Comparison of ENCODE assay signal across 8 cellular contexts in the genomic region with DNA sequence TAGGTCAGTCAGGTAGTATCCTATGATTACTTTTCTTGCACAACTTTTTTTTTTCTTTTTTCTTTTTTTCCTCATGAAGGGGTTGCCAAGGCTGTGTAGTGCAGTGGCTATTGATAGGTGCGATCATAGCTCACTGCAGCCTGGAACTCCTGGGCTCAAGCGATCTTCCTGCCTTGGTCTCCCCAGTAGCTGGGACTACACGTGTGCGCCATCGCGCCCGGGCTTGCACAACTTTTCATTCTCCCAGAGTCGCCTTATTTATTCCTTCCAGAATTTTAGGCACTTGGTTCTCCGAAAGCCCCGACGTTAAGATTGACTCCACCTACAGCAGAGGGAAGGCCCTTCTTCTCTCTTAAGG. TPM values are rescaled to one million over a fixed set of nuclear protein-coding genes. Genes with fewer than 3 reads are reported as not detected.
DNase-seq lines count a peak whose midpoint lies in the region; ATAC-seq and TF ChIP-seq lines count a peak whose summit lies in the region.

No MANE protein-coding gene starts in this region.

- peaks cover 20% of the 10 kb centered on the region for H3K4me1 Mint-ChIP-seq in WTC11

- DNase-seq in GM12864 (ENCODE audit: low read depth) (no peak), WTC11 (ENCODE audit: low spot score) (no peak), sigmoid colon (no peak), hippocampal formation (lab: John Stamatoyannopoulos, UW) (no peak), LoVo (ENCODE audit: low spot score) (no peak), UCSD-AML1 (lab: John Stamatoyannopoulos, UW; ENCODE audit: unreplicated experiment) (no peak)

- TF ChIP-seq CTCF in GM12864 (IDR thresholded peaks at IDR 0.05; ENCODE audit: low read depth, low read length, missing control alignments) (no peak), WTC11 (IDR thresholded peaks at IDR 0.05) (no peak), gastroesophageal sphincter (IDR thresholded peaks at IDR 0.05) (no peak), sigmoid colon (IDR thresholded peaks at IDR 0.05) (no peak)

- 5 to 15% methylated on average over 3 to 11 of the region's 11 CpGs for WGBS in gastroesophageal sphincter (ENCODE audit: low coverage in 1 of 2), 2 donors
- WGBS in sigmoid colon, 2 donors = 25 to 38% methylated on average over 11 of the region's 11 CpGs

- ATAC-seq in WTC11 (no peak), gastroesophageal sphincter (no peak), HG02763 (IDR thresholded peaks at IDR 0.05; ENCODE audit: unreplicated experiment) (no peak)

- POLR2A ChIA-PET in WTC11 (lab: Charles Lee) = no interaction called here

- intact Hi-C loops in sigmoid colon (cut with DNase I) = no loop called here

- no peak for TF ChIP-seq EP300 in gastroesophageal sphincter (IDR thresholded peaks at IDR 0.05)
- no peak for TF ChIP-seq EP300 in sigmoid colon (IDR thresholded peaks at IDR 0.05)

- TF ChIP-seq POLR2A in gastroesophageal sphincter (IDR thresholded peaks at IDR 0.05) = no peak
- no peak for TF ChIP-seq POLR2A in sigmoid colon (IDR thresholded peaks at IDR 0.05)

- peaks cover 0 to 25% (median 1%) of the 10 kb centered on the region in 3 donors for H3K9me3 ChIP-seq in gastroesophageal sphincter
- H3K9me3 ChIP-seq in sigmoid colon = peaks cover 18 to 25% (median 19%) of the 10 kb centered on the region in 4 donors

- peaks cover 52% of the 10 kb centered on the region for H3K9me3 Mint-ChIP-seq in WTC11

- peak overlapping the region; percentile 100 for H3K27ac Mint-ChIP-seq in WTC11

- H3K4me3 ChIP-seq in GM12864 (ENCODE audit: low read depth, low read length) (peak overlapping the region; percentile 64), gastroesophageal sphincter (peak overlapping the region; percentile 61 to 86), sigmoid colon (peak overlapping the region; percentile 68 to 91 (median 84))

- peaks cover 82% of the 10 kb centered on the region for H3K36me3 Mint-ChIP-seq in WTC11

- H3K27me3 Mint-ChIP-seq in WTC11 (ENCODE audit: low read depth) = peaks cover 20% of the 10 kb centered on the region

- CTCF ChIA-PET in WTC11 (lab: Charles Lee) = no interaction called here

- peaks cover 0 to 18% of the 10 kb centered on the region in 2 donors for H3K36me3 ChIP-seq in gastroesophageal sphincter
- H3K36me3 ChIP-seq in sigmoid colon = peaks cover 4 to 18% (median 10%) of the 10 kb centered on the region in 4 donors

- H3K27ac ChIP-seq in gastroesophageal sphincter (peak overlapping the region in 3 of 4 donors; percentile 85 to 91 (median 87)), sigmoid colon (peak overlapping the region; percentile 81 to 88 (median 86))

- H3K4me1 ChIP-seq in gastroesophageal sphincter = peaks cover 0 to 19% (median 9%) of the 10 kb centered on the region in 3 donors
- peaks cover 0 to 14% (median 11%) of the 10 kb centered on the region in 4 donors for H3K4me1 ChIP-seq in sigmoid colon

- peak overlapping the region; percentile 99 for H3K4me3 Mint-ChIP-seq in WTC11

- H3K27me3 ChIP-seq in gastroesophageal sphincter (no peaks in the 10 kb centered on the region), sigmoid colon (no peaks in the 10 kb centered on the region)

TF ChIP-seq in WTC11, 78 proteins besides CTCF, POLR2A, EP300 and RAD21 (continues in another document):
- TF ChIP-seq GTF2I (CRISPR knock-in tag; conservative IDR thresholded peaks at IDR 0.05) (no peak), ZNF396 (CRISPR knock-in tag; IDR thresholded peaks at IDR 0.05; ENCODE audit: borderline replicate concordance) (no peak), KAT7 (CRISPR knock-in tag; IDR thresholded peaks at IDR 0.05; ENCODE audit: borderline replicate concordance) (no peak), FOXJ3 (CRISPR knock-in tag; IDR thresholded peaks at IDR 0.05; ENCODE audit: borderline replicate concordance) (no peak), CREB1 (CRISPR knock-in tag; IDR thresholded peaks at IDR 0.05) (no peak), CDX4 (CRISPR knock-in tag; IDR thresholded peaks at IDR 0.05; ENCODE audit: borderline replicate concordance) (no peak), ZBTB43 (CRISPR knock-in tag; IDR thresholded peaks at IDR 0.05) (no peak), IRF2 (CRISPR knock-in tag; IDR thresholded peaks at IDR 0.05; ENCODE audit: borderline replicate concordance, low read depth) (no peak), NFYB (CRISPR knock-in tag; conservative IDR thresholded peaks at IDR 0.05; ENCODE audit: low read depth) (no peak), HMGXB4 (CRISPR knock-in tag; IDR thresholded peaks at IDR 0.05) (no peak)
- TF ChIP-seq, protein P1, sequence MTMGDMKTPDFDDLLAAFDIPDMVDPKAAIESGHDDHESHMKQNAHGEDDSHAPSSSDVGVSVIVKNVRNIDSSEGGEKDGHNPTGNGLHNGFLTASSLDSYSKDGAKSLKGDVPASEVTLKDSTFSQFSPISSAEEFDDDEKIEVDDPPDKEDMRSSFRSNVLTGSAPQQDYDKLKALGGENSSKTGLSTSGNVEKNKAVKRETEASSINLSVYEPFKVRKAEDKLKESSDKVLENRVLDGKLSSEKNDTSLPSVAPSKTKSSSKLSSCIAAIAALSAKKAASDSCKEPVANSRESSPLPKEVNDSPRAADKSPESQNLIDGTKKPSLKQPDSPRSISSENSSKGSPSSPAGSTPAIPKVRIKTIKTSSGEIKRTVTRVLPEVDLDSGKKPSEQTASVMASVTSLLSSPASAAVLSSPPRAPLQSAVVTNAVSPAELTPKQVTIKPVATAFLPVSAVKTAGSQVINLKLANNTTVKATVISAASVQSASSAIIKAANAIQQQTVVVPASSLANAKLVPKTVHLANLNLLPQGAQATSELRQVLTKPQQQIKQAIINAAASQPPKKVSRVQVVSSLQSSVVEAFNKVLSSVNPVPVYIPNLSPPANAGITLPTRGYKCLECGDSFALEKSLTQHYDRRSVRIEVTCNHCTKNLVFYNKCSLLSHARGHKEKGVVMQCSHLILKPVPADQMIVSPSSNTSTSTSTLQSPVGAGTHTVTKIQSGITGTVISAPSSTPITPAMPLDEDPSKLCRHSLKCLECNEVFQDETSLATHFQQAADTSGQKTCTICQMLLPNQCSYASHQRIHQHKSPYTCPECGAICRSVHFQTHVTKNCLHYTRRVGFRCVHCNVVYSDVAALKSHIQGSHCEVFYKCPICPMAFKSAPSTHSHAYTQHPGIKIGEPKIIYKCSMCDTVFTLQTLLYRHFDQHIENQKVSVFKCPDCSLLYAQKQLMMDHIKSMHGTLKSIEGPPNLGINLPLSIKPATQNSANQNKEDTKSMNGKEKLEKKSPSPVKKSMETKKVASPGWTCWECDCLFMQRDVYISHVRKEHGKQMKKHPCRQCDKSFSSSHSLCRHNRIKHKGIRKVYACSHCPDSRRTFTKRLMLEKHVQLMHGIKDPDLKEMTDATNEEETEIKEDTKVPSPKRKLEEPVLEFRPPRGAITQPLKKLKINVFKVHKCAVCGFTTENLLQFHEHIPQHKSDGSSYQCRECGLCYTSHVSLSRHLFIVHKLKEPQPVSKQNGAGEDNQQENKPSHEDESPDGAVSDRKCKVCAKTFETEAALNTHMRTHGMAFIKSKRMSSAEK (CRISPR knock-in tag; IDR thresholded peaks at IDR 0.05; ENCODE audit: borderline replicate concordance) = no peak

RNA-seq across cellular contexts. Expression of gene ZNF613, which starts 0.9 kb away (rescaled TPM):
- total RNA-seq in WTC11 (2021) = 11.5 to 16.5 TPM (median 13.7 TPM) in 3 replicates
- total RNA-seq in gastroesophageal sphincter = 1 to 10 TPM; 4.6 to 7.7 (median 5.7) TPM
- 1 to 10 TPM; 2.4 to 8.1 (median 5.9) TPM for total RNA-seq in sigmoid colon
- 1 to 10 TPM; 2.8 to 7.8 (median 3.0) TPM for polyA plus RNA-seq in sigmoid colon

RNA-seq across cellular contexts. Expression of gene ZNF649, which starts 21.6 kb away (rescaled TPM):
- total RNA-seq in WTC11 (2021) (55.6 to 64.7 TPM (median 56.0 TPM) in 3 replicates), gastroesophageal sphincter (10 to 100 TPM; 10.1 to 16.0 (median 12.9) TPM), sigmoid colon (10 to 100 TPM; 10.5 to 14.6 (median 12.1) TPM)
- polyA plus RNA-seq in sigmoid colon = 1 to 10 TPM; 2.3 to 5.1 (median 2.4) TPM

RNA-seq across cellular contexts. Expression of gene ZNF577, which starts 38.7 kb away (rescaled TPM):
- 41.0 to 45.2 TPM (median 41.5 TPM) in 3 replicates for total RNA-seq in WTC11 (2021)
- 10 to 100 TPM in 3 of 4 donors, 1 to 10 TPM in 1; 8.1 to 31.9 (median 15.5) TPM for total RNA-seq in gastroesophageal sphincter
- total RNA-seq in sigmoid colon = 10 to 100 TPM; 21.7 to 28.0 (median 23.4) TPM
- 1 to 10 TPM; 2.8 to 9.6 (median 6.6) TPM for polyA plus RNA-seq in sigmoid colon
